Comparison of ENCODE assay signal across 9 cellular contexts in genomic region chr4:48033825-48034413, GRCh38. TPM values are rescaled to one million over a fixed set of nuclear protein-coding genes. Genes with fewer than 3 reads are reported as not detected.
DNase-seq lines count a peak whose midpoint lies in the region; ATAC-seq and TF ChIP-seq lines count a peak whose summit lies in the region.
"Had no signal": no experiment of that assay in that cellular context is flagged by ENCODE, and none has a peak within 500 bp of the region (broad histone marks: within the 10 kb centered on the region; RNA-seq: fewer than 3 reads in every experiment).

No MANE protein-coding gene starts in this region.

- peaks cover 22% of the 10 kb centered on the region for H3K4me1 Mint-ChIP-seq in activated T-helper 2 cell treated with anti-CD3 and anti-CD28 coated beads, Interferon-gamma antibody, Interleukin-2, Interleukin-4, amounts not matched to agents 10 μg/mL and 5 μg/mL and 100 μg/mL, durations not matched to agents 14 hours and 24 hours and 36 hours (ENCODE audit: low read depth)

- intact Hi-C loops in activated T-helper 2 cell treated with anti-CD3 and anti-CD28 coated beads, Interferon-gamma antibody, Interleukin-2, Interleukin-4, amounts not matched to agents 10 μg/mL and 5 μg/mL and 100 μg/mL, durations not matched to agents 14 hours and 24 hours and 36 hours (cut with micrococcal nuclease): loop anchor here (1.0 to 2.0 kb wide), 2 partner anchors 53 to 105 kb away; no protein-coding TSS in a partner anchor

- DNase-seq in ELR (ENCODE audit: low read depth) (peak; percentile 64), HFF-Myc (ENCODE audit: extremely low read depth, low read depth) (no peak), Peyer's patch (peak in 2 of 3 donors; percentile 60 to 86), left lobe of liver (ENCODE audit: low spot score) (no peak), HuH-7 (ENCODE audit: low spot score) (no peak)
- peak; percentile 71 for DNase-seq in activated naive CD4-positive, alpha-beta T cell treated with anti-CD3 and anti-CD28 coated beads, Interleukin-2, amount 50 U/mL, for 16 hours
- peak; percentile 72 for DNase-seq in stimulated activated naive CD8-positive, alpha-beta T cell treated with anti-CD3 and anti-CD28 coated beads, Interleukin-15, Interleukin-2, amounts not matched to agents 100 U/mL and 50 U/mL, for 24 hours
- no peak for DNase-seq in activated T-helper 2 cell treated with anti-CD3 and anti-CD28 coated beads, Interferon-gamma antibody, Interleukin-2, Interleukin-4, amounts not matched to agents 10 μg/mL and 5 μg/mL and 100 μg/mL, durations not matched to agents 14 hours and 24 hours and 36 hours (ENCODE audit: low spot score)

- peaks cover 0 to 15% (median 0%) of the 10 kb centered on the region in 4 donors for H3K4me1 ChIP-seq in Peyer's patch

- H3K9me3 ChIP-seq in Peyer's patch: no peaks in the 10 kb centered on the region

- no peak overlapping the region for H3K27ac Mint-ChIP-seq in activated T-helper 2 cell treated with anti-CD3 and anti-CD28 coated beads, Interferon-gamma antibody, Interleukin-2, Interleukin-4, amounts not matched to agents 10 μg/mL and 5 μg/mL and 100 μg/mL, durations not matched to agents 14 hours and 24 hours and 36 hours
- H3K27ac Mint-ChIP-seq: T-helper 1 cell treated with Interleukin-12 subunit alpha and Interleukin-12 subunit beta and Interleukin-4 antibody, amounts not matched to agents 30 μg/mL and 1 μg/mL, for 36 hours had no signal

- H3K9me3 Mint-ChIP-seq in activated T-helper 2 cell treated with anti-CD3 and anti-CD28 coated beads, Interferon-gamma antibody, Interleukin-2, Interleukin-4, amounts not matched to agents 10 μg/mL and 5 μg/mL and 100 μg/mL, durations not matched to agents 14 hours and 24 hours and 36 hours: no peaks in the 10 kb centered on the region
- H3K9me3 Mint-ChIP-seq: T-helper 1 cell treated with Interleukin-12 subunit alpha and Interleukin-12 subunit beta and Interleukin-4 antibody, amounts not matched to agents 30 μg/mL and 1 μg/mL, for 36 hours had no signal

- peak; percentile 60 for ATAC-seq in left lobe of liver
- peak; percentile 60 for ATAC-seq in stimulated activated naive CD8-positive, alpha-beta T cell treated with anti-CD3 and anti-CD28 coated beads, Interleukin-15, Interleukin-2, amounts not matched to agents 100 U/mL and 50 U/mL, for 24 hours

- no peaks in the 10 kb centered on the region for H3K36me3 Mint-ChIP-seq in activated T-helper 2 cell treated with anti-CD3 and anti-CD28 coated beads, Interferon-gamma antibody, Interleukin-2, Interleukin-4, amounts not matched to agents 10 μg/mL and 5 μg/mL and 100 μg/mL, durations not matched to agents 14 hours and 24 hours and 36 hours (ENCODE audit: low read depth)

- TF ChIP-seq POLR2A in Peyer's patch (IDR thresholded peaks at IDR 0.05): no peak

- H3K27ac ChIP-seq in Peyer's patch: no peak overlapping the region

- H3K4me3 ChIP-seq in HFF-Myc (replicated peaks; ENCODE audit: low read depth, low read length): no peak overlapping the region
- H3K4me3 ChIP-seq in Peyer's patch: no peak overlapping the region

- H3K4me3 Mint-ChIP-seq in activated T-helper 2 cell treated with anti-CD3 and anti-CD28 coated beads, Interferon-gamma antibody, Interleukin-2, Interleukin-4, amounts not matched to agents 10 μg/mL and 5 μg/mL and 100 μg/mL, durations not matched to agents 14 hours and 24 hours and 36 hours (ENCODE audit: low read depth): no peak overlapping the region
- H3K4me3 Mint-ChIP-seq: T-helper 1 cell treated with Interleukin-12 subunit alpha and Interleukin-12 subunit beta and Interleukin-4 antibody, amounts not matched to agents 30 μg/mL and 1 μg/mL, for 36 hours had no signal

- no peaks in the 10 kb centered on the region for H3K27me3 ChIP-seq in Peyer's patch

- TF ChIP-seq CTCF in HFF-Myc (IDR thresholded peaks at IDR 0.05; ENCODE audit: low read depth, low read length, missing control alignments): peak; percentile 62
- TF ChIP-seq CTCF in Peyer's patch (IDR thresholded peaks at IDR 0.05): peak; percentile 28 to 79 (median 66)

- peaks cover 39% of the 10 kb centered on the region for H3K27me3 Mint-ChIP-seq in activated T-helper 2 cell treated with anti-CD3 and anti-CD28 coated beads, Interferon-gamma antibody, Interleukin-2, Interleukin-4, amounts not matched to agents 10 μg/mL and 5 μg/mL and 100 μg/mL, durations not matched to agents 14 hours and 24 hours and 36 hours (ENCODE audit: low read depth)

- H3K36me3 ChIP-seq in Peyer's patch: no peaks in the 10 kb centered on the region

RNA-seq across cellular contexts. Expression of gene NIPAL1, which starts 17.3 kb away (rescaled TPM):
- 10 to 100 TPM in 3 of 4 donors, 1 to 10 TPM in 1; 5.0 to 26.3 (median 13.8) TPM for total RNA-seq in Peyer's patch
- 11.6 TPM for total RNA-seq in left lobe of liver
- total RNA-seq in activated T-helper 2 cell treated with anti-CD3 and anti-CD28 coated beads, Interferon-gamma antibody, Interleukin-2, Interleukin-4, amounts not matched to agents 10 μg/mL and 5 μg/mL and 100 μg/mL, durations not matched to agents 14 hours and 24 hours and 36 hours: 0.82 and 1.4 TPM in 2 replicates

RNA-seq across cellular contexts. Expression of gene CNGA1, which starts 17.4 kb away (rescaled TPM):
- total RNA-seq in Peyer's patch (10 to 100 TPM in 2 of 4 donors, 1 to 10 TPM in 1, not detected in 1; 9.8 to 22.2 (median 11.7) TPM), left lobe of liver (13.7 TPM)
- not detected in 2 replicates for total RNA-seq in activated T-helper 2 cell treated with anti-CD3 and anti-CD28 coated beads, Interferon-gamma antibody, Interleukin-2, Interleukin-4, amounts not matched to agents 10 μg/mL and 5 μg/mL and 100 μg/mL, durations not matched to agents 14 hours and 24 hours and 36 hours

Comparison
In these comparisons a context has a peak if more than half of its experiments do, and no peak if none do; other contexts are left out.
1. DNase-seq: peak in ELR (single experiment), Peyer's patch (2 of 3), activated naive CD4-positive, alpha-beta T cell treated with anti-CD3 and anti-CD28 coated beads, Interleukin-2, amount 50 U/mL, for 16 hours (single experiment) and stimulated activated naive CD8-positive, alpha-beta T cell treated with anti-CD3 and anti-CD28 coated beads, Interleukin-15, Interleukin-2, amounts not matched to agents 100 U/mL and 50 U/mL, for 24 hours (single experiment); none in HFF-Myc (single experiment), left lobe of liver (single experiment), HuH-7 (single experiment) and activated T-helper 2 cell treated with anti-CD3 and anti-CD28 coated beads, Interferon-gamma antibody, Interleukin-2, Interleukin-4, amounts not matched to agents 10 μg/mL and 5 μg/mL and 100 μg/mL, durations not matched to agents 14 hours and 24 hours and 36 hours (single experiment).